Comparison of ENCODE assay signal across 14 cellular contexts in genomic region chr15:26038693-26039092, GRCh38.
"Had no signal": no experiment of that assay in that cellular context is flagged by ENCODE, and none has a peak within 500 bp of the region (broad histone marks: within the 10 kb centered on the region; RNA-seq: fewer than 3 reads in every experiment).

No MANE protein-coding gene starts in this region.

- H3K9me3 Mint-ChIP-seq: activated CD4-positive, alpha-beta T cell treated with anti-CD3 and anti-CD28 coated beads, Interleukin-2, amount 10 ng/mL, durations not matched to agents 24 days and 14 days; stimulated activated naive CD8-positive, alpha-beta T cell treated with anti-CD3 and anti-CD28 coated beads, Interleukin-15, amount 100 ng/mL, for 72 hours had no signal

- H3K4me3 ChIP-seq: breast epithelium, hepatocyte, right lobe of liver had no signal

- H3K36me3 ChIP-seq: breast epithelium, right lobe of liver had no signal

- H3K4me3 Mint-ChIP-seq: activated CD4-positive, alpha-beta T cell treated with anti-CD3 and anti-CD28 coated beads, Interleukin-2, amount 10 ng/mL, durations not matched to agents 24 days and 14 days; activated CD8-positive, alpha-beta T cell treated with anti-CD3 and anti-CD28 coated beads, Interleukin-2, amount 10 ng/mL, durations not matched to agents 7 days and 5 days; activated naive CD8-positive, alpha-beta T cell; effector memory CD8-positive, alpha-beta T cell; nephron; stimulated activated naive CD8-positive, alpha-beta T cell treated with anti-CD3 and anti-CD28 coated beads, Interleukin-15, amount 100 ng/mL, for 72 hours; type B pancreatic cell had no signal

- H3K4me1 Mint-ChIP-seq: activated CD4-positive, alpha-beta T cell treated with anti-CD3 and anti-CD28 coated beads, Interleukin-2, amount 10 ng/mL, durations not matched to agents 24 days and 14 days; nephron; stimulated activated naive CD8-positive, alpha-beta T cell treated with anti-CD3 and anti-CD28 coated beads, Interleukin-15, amount 100 ng/mL, for 72 hours had no signal

- H3K36me3 Mint-ChIP-seq: activated naive CD8-positive, alpha-beta T cell; type B pancreatic cell had no signal

- H3K27me3 ChIP-seq: hepatocyte, right lobe of liver had no signal

- DNase-seq: activated CD4-positive, alpha-beta T cell treated with anti-CD3 and anti-CD28 coated beads, Interleukin-2, amount 10 ng/mL, durations not matched to agents 24 days and 14 days; activated CD4-positive, CD25-positive, alpha-beta regulatory T cell; activated CD8-positive, alpha-beta T cell treated with anti-CD3 and anti-CD28 coated beads, Interleukin-2, amount 10 ng/mL, durations not matched to agents 7 days and 5 days; activated gamma-delta T cell treated with Interleukin-2 at 50 U/mL for 16 hours; cerebellar nuclear complex; effector memory CD8-positive, alpha-beta T cell; erythroblast; right lobe of liver; stimulated activated naive CD8-positive, alpha-beta T cell treated with anti-CD3 and anti-CD28 coated beads, Interleukin-15, amount 100 ng/mL, for 72 hours had no signal

- H3K9me3 ChIP-seq: breast epithelium, right lobe of liver had no signal

- H3K79me2 ChIP-seq: hepatocyte had no signal

- H2AFZ ChIP-seq: hepatocyte had no signal

- H3K27ac Mint-ChIP-seq: activated CD4-positive, alpha-beta T cell treated with anti-CD3 and anti-CD28 coated beads, Interleukin-2, amount 10 ng/mL, durations not matched to agents 24 days and 14 days; activated CD8-positive, alpha-beta T cell treated with anti-CD3 and anti-CD28 coated beads, Interleukin-2, amount 10 ng/mL, durations not matched to agents 7 days and 5 days; activated naive CD8-positive, alpha-beta T cell; effector memory CD8-positive, alpha-beta T cell; nephron; stimulated activated naive CD8-positive, alpha-beta T cell treated with anti-CD3 and anti-CD28 coated beads, Interleukin-15, amount 100 ng/mL, for 72 hours; type B pancreatic cell had no signal

- ATAC-seq: activated CD8-positive, alpha-beta T cell treated with anti-CD3 and anti-CD28 coated beads, Interleukin-2, amount 10 ng/mL, durations not matched to agents 7 days and 5 days; effector memory CD8-positive, alpha-beta T cell; right lobe of liver; stimulated activated naive CD8-positive, alpha-beta T cell treated with anti-CD3 and anti-CD28 coated beads, Interleukin-15, amount 100 ng/mL, for 72 hours had no signal

- H3K4me2 ChIP-seq: hepatocyte had no signal

- H3K4me1 ChIP-seq: breast epithelium, right lobe of liver had no signal

- H3K27ac ChIP-seq: breast epithelium, hepatocyte, right lobe of liver had no signal
